8 cellular contexts compared by ENCODE assay signal in genomic region chr9:77432053-77432452, GRCh38.
"Had no signal": no experiment of that assay in that cellular context is flagged by ENCODE, and none has a peak within 500 bp of the region (broad histone marks: within the 10 kb centered on the region; RNA-seq: fewer than 3 reads in every experiment).

No MANE protein-coding gene starts in this region.

- ATAC-seq: K562 had no signal

- H3K9me3 Mint-ChIP-seq: IgD-negative memory B cell had no signal

- H3K4me2 ChIP-seq: KMS-11 had no signal

- H3K36me3 Mint-ChIP-seq: IgD-negative memory B cell had no signal

- H3K27ac ChIP-seq: HL-60, KMS-11 had no signal

- H3K9ac ChIP-seq: KMS-11 had no signal

- H3K4me3 Mint-ChIP-seq: IgD-negative memory B cell had no signal

- H3K4me3 ChIP-seq: K562 had no signal

- FAIRE-seq: HTR-8/SVneo, K562 had no signal

- H3K4me1 Mint-ChIP-seq: IgD-negative memory B cell had no signal

- DNase-seq: IMR-90, KBM-7, KG1 had no signal

- H3K27ac Mint-ChIP-seq: IgD-negative memory B cell had no signal
